8 cellular contexts compared by ENCODE assay signal in genomic region chr22:19943665-19944026, GRCh38. TPM values are rescaled to one million over a fixed set of nuclear protein-coding genes. Genes with fewer than 3 reads are reported as not detected.
DNase-seq lines count a peak whose midpoint lies in the region; ATAC-seq, FAIRE-seq and TF ChIP-seq lines count a peak whose summit lies in the region.

No MANE protein-coding gene starts in this region.

- POLR2A ChIA-PET in K562 (lab: Yijun Ruan, JAX) = interaction anchor here (0.5 to 4.6 kb wide), 14 partner anchors 9 to 655 kb away, joined by 3 to 48 read pairs (median 4); partner anchors contain the start of gene TRMT2A

- peak; percentile 59 to 64 (median 62) for TF ChIP-seq CTCF in K562 (IDR thresholded peaks at IDR 0.05 in 2 of 3, conservative IDR thresholded peaks at IDR 0.05 in 1 of 3; ENCODE audit: insufficient read depth in 2 of 3, low read depth in 1 of 3, low read length in 3 of 3)

- intact Hi-C loops in K562 (cut with micrococcal nuclease) = no loop called here

- no peaks in the 10 kb centered on the region for H3K9me3 ChIP-seq in K562 (replicated peaks; ENCODE audit: control insufficient read depth, insufficient read depth, low read depth, low read length)

- H3K27me3 ChIP-seq in K562 (ENCODE audit: control insufficient read depth in 2 of 2, insufficient read depth in 2 of 2, low read length in 2 of 2) = no peaks in the 10 kb centered on the region; a peak in 1 of 5 replicates
- H3K27me3 ChIP-seq in mesendoderm (ENCODE audit: insufficient read depth, low read length, poor library complexity) = no peaks in the 10 kb centered on the region

- ATAC-seq in K562 (no peak), esophagus mucosa (no peak)

- no peaks in the 10 kb centered on the region for H3K79me1 ChIP-seq in mesendoderm (ENCODE audit: low read length)

- H4K8ac ChIP-seq in mesendoderm (ENCODE audit: low read depth, low read length) = no peak overlapping the region

- TF ChIP-seq RAD21 in K562 (CRISPR knock-in tag; conservative IDR thresholded peaks at IDR 0.05 in 1 of 2, IDR thresholded peaks at IDR 0.05 in 1 of 2) = no peak

- H2BK120ac ChIP-seq in mesendoderm (ENCODE audit: low read depth, low read length) = no peak overlapping the region

- 68% methylated on average over 3 of the region's 3 CpGs for WGBS in K562 (ENCODE audit: insufficient coverage, low coverage, missing lambda C conversion rate)
- WGBS in mesendoderm (ENCODE audit: extremely low coverage, insufficient coverage, low lambda C conversion rate) = no CpG with 5 or more reads among the region's 3 CpGs

- H3K4me2 ChIP-seq in K562 (ENCODE audit: insufficient read depth, low read length) (peak overlapping the region; percentile 56; the same call in 1 of the 2 replicates), mesendoderm (ENCODE audit: low read length) (no peak overlapping the region)

- H3K36me3 ChIP-seq in K562 (ENCODE audit: control insufficient read depth, insufficient read depth, low read length) = peaks cover 35% of the 10 kb centered on the region
- H3K36me3 ChIP-seq in mesendoderm (ENCODE audit: control insufficient read depth, insufficient read depth, low read length) = no peaks in the 10 kb centered on the region

- no peak overlapping the region for H4K5ac ChIP-seq in mesendoderm (ENCODE audit: low read length)

- no peak overlapping the region for H2BK15ac ChIP-seq in mesendoderm (replicated peaks; ENCODE audit: low read depth)

- H3K4me1 ChIP-seq in K562 (replicated peaks in 1 of 2; ENCODE audit: control insufficient read depth in 2 of 2, insufficient read depth in 2 of 2, low read length in 2 of 2) (peaks cover 45 to 47% of the 10 kb centered on the region in 2 experiments), mesendoderm (ENCODE audit: control insufficient read depth, low read depth, low read length) (peaks cover 2% of the 10 kb centered on the region)

- H3K18ac ChIP-seq in mesendoderm (ENCODE audit: low read length) = no peak overlapping the region

- BruUV-seq in K562 (replicated peaks; lab: Mats Ljungman, UMichigan) = no TSS peak

- in situ Hi-C loops in KBM-7 (cut with MboI; ENCODE audit: low pct_unique_long_range_greater_than_20kb, low sequenced_read_pairs) = no loop called here
- in situ Hi-C loops in K562 (cut with MboI) = no loop called here

- TF ChIP-seq POLR2A in K562 (conservative IDR thresholded peaks at IDR 0.05) = no peak

- peak overlapping the region; percentile 86 to 94; a peak in 3 of 4 replicates for H3K9ac ChIP-seq in K562 (ENCODE audit: insufficient read depth in 1 of 2, low read depth in 2 of 2, low read length in 2 of 2)
- H3K9ac ChIP-seq in mesendoderm (ENCODE audit: low read length) = no peak overlapping the region

- peak overlapping the region; percentile 88 for H3K27ac ChIP-seq in K562 (ENCODE audit: extremely low read depth, low read depth, low read length)
- no peak overlapping the region for H3K27ac ChIP-seq in mesendoderm (ENCODE audit: low read depth, low read length)

- H3K4me3 ChIP-seq in K562 (no peak overlapping the region), mesendoderm (ENCODE audit: low read length) (no peak overlapping the region)

- H3K56ac ChIP-seq in mesendoderm (ENCODE audit: low read length) = peak overlapping the region; percentile 30

- FAIRE-seq in K562 (lab: Jason Lieb, UNC) = no peak

- H2AK5ac ChIP-seq in mesendoderm (ENCODE audit: low read length) = no peak overlapping the region

- H3K4ac ChIP-seq in mesendoderm (ENCODE audit: low read depth, low read length) = no peak overlapping the region

- H3K9me1 ChIP-seq in K562 (ENCODE audit: control insufficient read depth, insufficient read depth, low read length) = no peaks in the 10 kb centered on the region

- TF ChIP-seq EP300 in K562 (IDR thresholded peaks at IDR 0.05; ENCODE audit: low read length) = no peak

- H2AFZ ChIP-seq in K562 (ENCODE audit: low read depth, low read length) = no peak overlapping the region

- CTCF ChIA-PET in K562 (lab: Yijun Ruan, JAX; ENCODE audit: low intra/inter-chr PET ratio) = no interaction called here

- H3K79me2 ChIP-seq in K562 (ENCODE audit: control insufficient read depth, insufficient read depth, low read length) = peaks cover 79% of the 10 kb centered on the region
- no peaks in the 10 kb centered on the region for H3K79me2 ChIP-seq in mesendoderm (ENCODE audit: control insufficient read depth, insufficient read depth, low read length)

- H3K23ac ChIP-seq in mesendoderm (ENCODE audit: low read length) = no peak overlapping the region

- peaks cover 4% of the 10 kb centered on the region; the same call in 1 of the 2 replicates for H4K20me1 ChIP-seq in K562 (replicated peaks; ENCODE audit: control insufficient read depth, insufficient read depth, low read length)

- peak; percentile 41 for DNase-seq in COLO829 (ENCODE audit: low spot score)
- peak; percentile 82 for DNase-seq in KBM-7
- peak in 2 of 4 experiments; percentile 72 to 76 for DNase-seq in K562 (ENCODE audit: extremely low read depth in 1 of 4, low spot score in 3 of 4)
- DNase-seq in mesendoderm = peak; percentile 85
- no peak for DNase-seq in activated effector memory CD4-positive, alpha-beta T cell treated with anti-CD3 and anti-CD28 coated beads, Interleukin-2, amount 50 U/mL, for 16 hours
- DNase-seq in germinal center (ENCODE audit: low spot score) = no peak
- DNase-seq in kidney glomerular epithelial cell (lab: John Stamatoyannopoulos, UW) = no peak

- no peak overlapping the region for H2BK5ac ChIP-seq in mesendoderm (ENCODE audit: low read length)

TF ChIP-seq in K562, 482 proteins besides CTCF, POLR2A, EP300 and RAD21 (continues in another document):
- TF ChIP-seq SMAD2 (IDR thresholded peaks at IDR 0.05; ENCODE audit: low read depth, low read length) = no peak
- peak; percentile 17; the same call in 1 of the 2 replicates for TF ChIP-seq POLR2G (IDR thresholded peaks at IDR 0.05; ENCODE audit: low read depth, low read length)
- no peak for TF ChIP-seq RFX5 (IDR thresholded peaks at IDR 0.05; ENCODE audit: low read depth, low read length)
- no peak for TF ChIP-seq CREB1 (IDR thresholded peaks at IDR 0.05)
- TF ChIP-seq CREB1 (CRISPR knock-in tag; IDR thresholded peaks at IDR 0.05) = no peak
- no peak for TF ChIP-seq PURB (CRISPR knock-in tag; IDR thresholded peaks at IDR 0.05; ENCODE audit: low read depth)
- 0 out of 2 replicates have a peak, but pooled peaks have one; percentile 3 for TF ChIP-seq ZNF764 (CRISPR knock-in tag; IDR thresholded peaks at IDR 0.05; ENCODE audit: low read depth)
- TF ChIP-seq ZKSCAN1 (IDR thresholded peaks at IDR 0.05; ENCODE audit: low read depth, low read length) = 0 out of 2 replicates have a peak, but pooled peaks have one; percentile 33
- no peak for TF ChIP-seq ZC3H8 (IDR thresholded peaks at IDR 0.05)
- TF ChIP-seq JUN (IDR thresholded peaks at IDR 0.05; ENCODE audit: borderline replicate concordance, low read depth, low read length) = peak; percentile 16; the same call in 1 of the 2 replicates
- TF ChIP-seq JUN (CRISPR knock-in tag; IDR thresholded peaks at IDR 0.05; ENCODE audit: borderline replicate concordance) = no peak
- no peak; the same call in 1 of the 2 replicates for TF ChIP-seq ERF (CRISPR knock-in tag; IDR thresholded peaks at IDR 0.05)
- TF ChIP-seq SP2 (IDR thresholded peaks at IDR 0.05; ENCODE audit: extremely low read depth, low read depth, low read length, poor library complexity, severe bottlenecking) = peak; percentile 8
- peak; percentile 81; the same call in 1 of the 2 replicates for TF ChIP-seq XRCC5 (IDR thresholded peaks at IDR 0.05; ENCODE audit: low read depth, low read length)

RNA-seq across cellular contexts. Expression of gene TXNRD2, which starts 2.0 kb away (rescaled TPM):
- 156 and 367 TPM in 2 replicates for total RNA-seq in K562 (2011; cell fraction: chromatin; rRNA removed; ENCODE audit: low replicate concordance)
- 176 and 216 TPM in 2 replicates for total RNA-seq in K562 (2011; cell fraction: nucleolus; rRNA removed)
- 160 and 165 TPM in 2 replicates for total RNA-seq in K562 (2011; cell fraction: nucleoplasm; rRNA removed)
- total RNA-seq in K562 (2014; rRNA removed) = 49.4 and 60.7 TPM in 2 replicates
- 25.1 and 32.6 TPM in 2 replicates for total RNA-seq in K562 (2014; rRNA removed; fragmentation: Illumina TruSeq; extraction: Trizol)
- 45.9 and 50.4 TPM in 2 replicates for total RNA-seq in K562 (2015; rRNA removed; fragmentation: Illumina TruSeq; extraction: Trizol)
- 78.2 and 80.2 TPM in 2 replicates for total RNA-seq in K562 (2021)
- polyA plus RNA-seq in K562 (2011; rRNA removed) = 50.2 and 93.6 TPM in 2 replicates
- 84.2 and 98.0 TPM in 2 replicates for polyA plus RNA-seq in K562 (2011; cell fraction: cytosol; rRNA removed)
- 148 and 181 TPM in 2 replicates for polyA plus RNA-seq in K562 (2011; cell fraction: nucleus; rRNA removed)
- 83.1 and 83.5 TPM in 2 replicates for polyA plus RNA-seq in K562 (2012)
- polyA plus RNA-seq in K562 (2014; fragmentation: Illumina TruSeq; extraction: Trizol) = 45.0 and 66.1 TPM in 2 replicates
- 1 to 10 TPM; 3.3 to 4.4 TPM for polyA plus RNA-seq in K562 (2014; fragmentation: Nextera tagmentation; extraction: Ambion mirVana)
- 52.5 and 57.0 TPM in 2 replicates for polyA plus RNA-seq in K562 (2014; rRNA removed)
- polyA minus RNA-seq in K562 (2011; rRNA and poly(A)+ RNA removed) = 44.4 and 47.5 TPM in 2 replicates
- 55.3 and 75.6 TPM in 2 replicates for polyA minus RNA-seq in K562 (2011; cell fraction: cytosol; rRNA and poly(A)+ RNA removed)
- 57.4 and 103 TPM in 2 replicates for polyA minus RNA-seq in K562 (2011; cell fraction: nucleus; rRNA and poly(A)+ RNA removed)
- polyA plus RNA-seq in mesendoderm (2013, experiment 1 of 2) = 20.1 TPM
- polyA plus RNA-seq in mesendoderm (2013, experiment 2 of 2) = 22.6 TPM
- 11.7 TPM for total RNA-seq in esophagus mucosa

RNA-seq across cellular contexts. Expression of gene COMT, which starts 2.1 kb away (rescaled TPM):
- 125 and 360 TPM in 2 replicates for total RNA-seq in K562 (2011; cell fraction: chromatin; rRNA removed; ENCODE audit: low replicate concordance)
- total RNA-seq in K562 (2011; cell fraction: nucleolus; rRNA removed) = 500 and 649 TPM in 2 replicates
- 301 and 358 TPM in 2 replicates for total RNA-seq in K562 (2011; cell fraction: nucleoplasm; rRNA removed)
- total RNA-seq in K562 (2014; rRNA removed) (334 and 497 TPM in 2 replicates), K562 (2014; rRNA removed; fragmentation: Illumina TruSeq; extraction: Trizol) (29.4 and 46.3 TPM in 2 replicates), K562 (2015; rRNA removed; fragmentation: Illumina TruSeq; extraction: Trizol) (155 and 156 TPM in 2 replicates), K562 (2021) (348 and 351 TPM in 2 replicates), esophagus mucosa (146 TPM)
- polyA plus RNA-seq in K562 (2011; rRNA removed) (185 and 498 TPM in 2 replicates), K562 (2014; fragmentation: Illumina TruSeq; extraction: Trizol) (108 and 305 TPM in 2 replicates), K562 (2014; fragmentation: Nextera tagmentation; extraction: Ambion mirVana) (10 to 100 TPM; 12.5 to 39.6 TPM), K562 (2014; rRNA removed) (263 and 317 TPM in 2 replicates)
- 652 and 657 TPM in 2 replicates for polyA plus RNA-seq in K562 (2011; cell fraction: cytosol; rRNA removed)
- polyA plus RNA-seq in K562 (2011; cell fraction: nucleus; rRNA removed) = 321 and 432 TPM in 2 replicates
- 279 and 699 TPM in 2 replicates for polyA plus RNA-seq in K562 (2012)
- 92.9 and 123 TPM in 2 replicates for polyA minus RNA-seq in K562 (2011; rRNA and poly(A)+ RNA removed)
- polyA minus RNA-seq in K562 (2011; cell fraction: cytosol; rRNA and poly(A)+ RNA removed) = 148 and 344 TPM in 2 replicates
- polyA minus RNA-seq in K562 (2011; cell fraction: nucleus; rRNA and poly(A)+ RNA removed) = 63.8 and 154 TPM in 2 replicates
- 11.0 TPM for polyA plus RNA-seq in mesendoderm (2013, experiment 1 of 2)
- polyA plus RNA-seq in mesendoderm (2013, experiment 2 of 2) = 10.7 TPM

Comparison
In these comparisons a context has a peak if more than half of its experiments do, and no peak if none do; other contexts are left out.
1. DNase-seq: peak in COLO829 (single experiment), KBM-7 (single experiment) and mesendoderm (single experiment); none in activated effector memory CD4-positive, alpha-beta T cell treated with anti-CD3 and anti-CD28 coated beads, Interleukin-2, amount 50 U/mL, for 16 hours (single experiment), germinal center (single experiment) and kidney glomerular epithelial cell (single experiment).